In genomic region chr17:7851438-7852261, GRCh38 we compare ENCODE assay signal across 8 cellular contexts. TPM values are rescaled to one million over a fixed set of nuclear protein-coding genes. Genes with fewer than 3 reads are reported as not detected.
DNase-seq lines count a peak whose midpoint lies in the region; ATAC-seq, FAIRE-seq and TF ChIP-seq lines count a peak whose summit lies in the region.

No MANE protein-coding gene starts in this region.

- ATAC-seq in GM21737 (IDR thresholded peaks at IDR 0.05; ENCODE audit: unreplicated experiment), result peak; percentile 66

- H3K9ac ChIP-seq in KMS-11, result no peak overlapping the region

- no peak overlapping the region for H3K4me2 ChIP-seq in KMS-11

- H3K36me3 ChIP-seq in KMS-11 (ENCODE audit: insufficient read depth) (no peaks in the 10 kb centered on the region), SJSA1 (peaks cover 47% of the 10 kb centered on the region)

- in situ Hi-C loops in G401 (cut with HindIII; ENCODE audit: low sequenced_read_pairs), result no loop called here

- DNase-seq in G401 (ENCODE audit: low spot score), result peak; percentile 95
- DNase-seq in SJSA1 (ENCODE audit: low read depth in 1 of 2, low spot score in 2 of 2), result peak; percentile 33 to 81
- peak; percentile 93 for DNase-seq in activated naive CD4-positive, alpha-beta T cell treated with Interleukin-2 at 50 U/mL for 16 hours
- peak; percentile 89 to 91 for DNase-seq in frontal cortex (ENCODE audit: low spot score in 2 of 2)
- DNase-seq in occipital lobe (lab: John Stamatoyannopoulos, UW), result peak; percentile 77

- H2AFZ ChIP-seq in KMS-11 (ENCODE audit: low read depth), result no peak overlapping the region

- FAIRE-seq in frontal cortex (lab: Jason Lieb, UNC), result no peak

- peak; percentile 44; the same call in 1 of the 2 replicates for TF ChIP-seq CTCF in KMS-11 (conservative IDR thresholded peaks at IDR 0.05; ENCODE audit: low read depth, low read length)

- H3K27me3 ChIP-seq in KMS-11 (ENCODE audit: insufficient read depth, low read depth) (no peaks in the 10 kb centered on the region), SJSA1 (replicated peaks) (no peaks in the 10 kb centered on the region)

- H3K4me3 ChIP-seq in KMS-11 (IDR thresholded peaks at IDR 0.05; ENCODE audit: insufficient read depth, low read depth, low read length) (no peak overlapping the region), SJSA1 (no peak overlapping the region)

- H3K27ac ChIP-seq in KMS-11, result no peak overlapping the region
- H3K27ac ChIP-seq in SJSA1, result no peak overlapping the region
- peak overlapping the region; percentile 40 for H3K27ac ChIP-seq in temporal lobe (ENCODE audit: low read depth, low read length)

- no peaks in the 10 kb centered on the region for H3K4me1 ChIP-seq in KMS-11 (ENCODE audit: low read depth, poor library complexity, severe bottlenecking)
- peaks cover 18% of the 10 kb centered on the region for H3K4me1 ChIP-seq in SJSA1 (replicated peaks)

- H3K9me3 ChIP-seq in SJSA1 (replicated peaks), result no peaks in the 10 kb centered on the region; the same call in 1 of the 2 replicates

- no peaks in the 10 kb centered on the region for H3K79me2 ChIP-seq in KMS-11 (ENCODE audit: insufficient read depth, low read depth)

- H4K20me1 ChIP-seq in KMS-11 (ENCODE audit: insufficient read depth), result no peaks in the 10 kb centered on the region

RNA-seq across cellular contexts. Expression of gene TMEM88, which starts 3.2 kb away (rescaled TPM):
- 0.37 TPM in 1 of 2 replicates, not detected in the other for total RNA-seq in G401 (2014; rRNA removed; shearing (Covaris generic))
- not detected in 2 replicates for total RNA-seq in SJSA1 (2014; rRNA removed; shearing (Covaris generic))
- total RNA-seq in frontal cortex (1.2 TPM), occipital lobe (1.2 TPM), temporal lobe (0.49 TPM)

RNA-seq across cellular contexts. Expression of gene NAA38, which starts 5.7 kb away (rescaled TPM):
- total RNA-seq in G401 (2014; rRNA removed; shearing (Covaris generic)), result 97.3 and 101 TPM in 2 replicates
- 90.7 and 148 TPM in 2 replicates for total RNA-seq in SJSA1 (2014; rRNA removed; shearing (Covaris generic))
- 30.2 TPM for total RNA-seq in frontal cortex
- 20.1 TPM for total RNA-seq in occipital lobe
- total RNA-seq in temporal lobe, result 25.8 TPM

RNA-seq across cellular contexts. Expression of gene CYB5D1, which starts 6.2 kb away (rescaled TPM):
- total RNA-seq in G401 (2014; rRNA removed; shearing (Covaris generic)), result 8.5 and 10.0 TPM in 2 replicates
- total RNA-seq in SJSA1 (2014; rRNA removed; shearing (Covaris generic)), result 2.6 and 2.8 TPM in 2 replicates
- total RNA-seq in frontal cortex (15.1 TPM), occipital lobe (14.2 TPM), temporal lobe (9.6 TPM)

RNA-seq across cellular contexts. Expression of gene KDM6B, which starts 17.6 kb away (rescaled TPM):
- 0.34 and 0.37 TPM in 2 replicates for total RNA-seq in G401 (2014; rRNA removed; shearing (Covaris generic))
- total RNA-seq in SJSA1 (2014; rRNA removed; shearing (Covaris generic)), result 0.34 and 0.85 TPM in 2 replicates
- total RNA-seq in frontal cortex (15.1 TPM), occipital lobe (16.4 TPM), temporal lobe (16.2 TPM)

RNA-seq across cellular contexts. Expression of gene CHD3, which starts 36.9 kb away (rescaled TPM):
- total RNA-seq in G401 (2014; rRNA removed; shearing (Covaris generic)), result 34.1 and 41.5 TPM in 2 replicates
- total RNA-seq in SJSA1 (2014; rRNA removed; shearing (Covaris generic)), result 58.3 and 101 TPM in 2 replicates
- total RNA-seq in frontal cortex (276 TPM), occipital lobe (337 TPM), temporal lobe (285 TPM)
